10 cellular contexts compared by ENCODE assay signal in genomic region chr5:138653502-138653901, GRCh38.
DNase-seq lines count a peak whose midpoint lies in the region; ATAC-seq and TF ChIP-seq lines count a peak whose summit lies in the region.
"Had no signal": no experiment of that assay in that cellular context is flagged by ENCODE, and none has a peak within 500 bp of the region (broad histone marks: within the 10 kb centered on the region; RNA-seq: fewer than 3 reads in every experiment).

No MANE protein-coding gene starts in this region.

- H3K9me2 ChIP-seq in hepatocyte (replicated peaks; ENCODE audit: insufficient read depth) = no peaks in the 10 kb centered on the region

- in situ Hi-C loops in GM13976 (cut with MboI; ENCODE audit: low sequenced_read_pairs, unreplicated experiment) = no loop called here

- H3K36me3 ChIP-seq in BLaER1 (no peaks in the 10 kb centered on the region), hepatocyte (replicated peaks; ENCODE audit: insufficient read depth, low read depth) (no peaks in the 10 kb centered on the region)

- no peaks in the 10 kb centered on the region for H3K79me2 ChIP-seq in hepatocyte

- peaks cover 37% of the 10 kb centered on the region for H4K20me1 ChIP-seq in BLaER1
- no peaks in the 10 kb centered on the region for H4K20me1 ChIP-seq in hepatocyte (ENCODE audit: insufficient read depth, poor library complexity, severe bottlenecking)

- H3K27me3 ChIP-seq in BLaER1 = peaks cover 23% of the 10 kb centered on the region
- no peaks in the 10 kb centered on the region for H3K27me3 ChIP-seq in hepatocyte

- no peak for ATAC-seq in GM21529 (IDR thresholded peaks at IDR 0.05; ENCODE audit: unreplicated experiment)
- no peak for ATAC-seq in GM18505 (IDR thresholded peaks at IDR 0.05; ENCODE audit: unreplicated experiment)
- ATAC-seq: left colon had no signal

- TF ChIP-seq POLR2A in GM18505 (IDR thresholded peaks at IDR 0.05; ENCODE audit: borderline replicate concordance, extremely low read depth, insufficient read depth, insufficient read length) = no peak

- H2AFZ ChIP-seq in hepatocyte = no peak overlapping the region

- DNase-seq in GM13976 (ENCODE audit: low spot score) = no peak
- DNase-seq in SW480 (ENCODE audit: low spot score) = peak; percentile 78
- DNase-seq in hepatocyte (ENCODE audit: low spot score) = peak; percentile 46
- no peak for DNase-seq in NCI-H187 treated with DMSO at 0.1 percent for 48 hours (lab: John Stamatoyannopoulos, UW)
- DNase-seq in activated T-cell treated with anti-CD3 and anti-CD28 coated beads for 4 hours = no peak
- DNase-seq: left colon, NCI-H187 had no signal

- no peak overlapping the region for H3K9ac ChIP-seq in BLaER1

- TF ChIP-seq CTCF in GM13976 (IDR thresholded peaks at IDR 0.05; ENCODE audit: borderline replicate concordance, control extremely low read depth, extremely low read depth, insufficient read depth, missing control alignments) = peak; percentile 10
- TF ChIP-seq CTCF in hepatocyte (IDR thresholded peaks at IDR 0.05; ENCODE audit: poor library complexity) = peak; percentile 41

- H3K27ac ChIP-seq in BLaER1 (no peak overlapping the region), hepatocyte (no peak overlapping the region)

- H3K4me1 ChIP-seq in BLaER1 (peaks cover 58% of the 10 kb centered on the region), hepatocyte (ENCODE audit: insufficient read depth) (peaks cover 18% of the 10 kb centered on the region)

- H3K4me3 ChIP-seq in BLaER1 = no peak overlapping the region
- H3K4me3 ChIP-seq in hepatocyte = no peak overlapping the region

- H3K9me3 ChIP-seq in BLaER1 (no peaks in the 10 kb centered on the region), hepatocyte (ENCODE audit: low read depth) (no peaks in the 10 kb centered on the region)

- 70% methylated on average over 4 of the region's 4 CpGs for WGBS in hepatocyte (ENCODE audit: low lambda C conversion rate, missing lambda C conversion rate)

- peak overlapping the region; percentile 67 for H3K4me2 ChIP-seq in BLaER1
- H3K4me2 ChIP-seq in hepatocyte = no peak overlapping the region

Comparison
In these comparisons a context has a peak if more than half of its experiments do, and no peak if none do; other contexts are left out.
1. DNase-seq: peak in SW480 (single experiment) and hepatocyte (single experiment); none in GM13976 (single experiment), NCI-H187 treated with DMSO at 0.1 percent for 48 hours (single experiment) and activated T-cell treated with anti-CD3 and anti-CD28 coated beads for 4 hours (single experiment).